In genomic region chr16:67873435-67874146, GRCh38 we compare ENCODE assay signal across 8 cellular contexts. TPM values are rescaled to one million over a fixed set of nuclear protein-coding genes. Genes with fewer than 3 reads are reported as not detected.
DNase-seq lines count a peak whose midpoint lies in the region; ATAC-seq and TF ChIP-seq lines count a peak whose summit lies in the region.

No MANE protein-coding gene starts in this region.

- H3K9me3 Mint-ChIP-seq in Caco-2 (ENCODE audit: unreplicated experiment): no peaks in the 10 kb centered on the region

- H3K4me3 Mint-ChIP-seq in Caco-2 (ENCODE audit: unreplicated experiment): peak overlapping the region; percentile 90

- no peaks in the 10 kb centered on the region for H3K27me3 Mint-ChIP-seq in Caco-2 (ENCODE audit: insufficient read depth, unreplicated experiment)

- 10% methylated on average over 20 of the region's 20 CpGs for WGBS in thymus

- peaks cover 78% of the 10 kb centered on the region for H3K36me3 Mint-ChIP-seq in Caco-2 (ENCODE audit: insufficient read depth, unreplicated experiment)

- peak overlapping the region; percentile 87 for H3K27ac Mint-ChIP-seq in Caco-2 (ENCODE audit: unreplicated experiment)

- POLR2A ChIA-PET in Caco-2 (lab: Charles Lee): interaction anchor here (0.7 to 1.0 kb wide), 2 partner anchors 29 to 150 kb away, joined by 3 to 4 read pairs; partner anchors contain the start of genes DDX28 and DUS2

- H3K4me1 Mint-ChIP-seq in Caco-2 (ENCODE audit: low read depth, unreplicated experiment): peaks cover 20% of the 10 kb centered on the region

- CTCF ChIA-PET in Caco-2 (lab: Charles Lee): interaction anchor here (0.6 to 2.0 kb wide), 5 partner anchors 10 to 67 kb away, joined by 3 to 20 read pairs (median 4); partner anchors contain the start of genes NRN1L, RANBP10 and TSNAXIP1

- H3K27me3 ChIP-seq in Caco-2 (replicated peaks; ENCODE audit: control insufficient read depth, insufficient read depth, low read length) (no peaks in the 10 kb centered on the region), ascending aorta (no peaks in the 10 kb centered on the region), thymus (ENCODE audit: control insufficient read depth, insufficient read depth) (no peaks in the 10 kb centered on the region)

- peak overlapping the region; percentile 93 for H3K4me3 ChIP-seq in Caco-2 (ENCODE audit: low read depth, low read length)
- H3K4me3 ChIP-seq in ascending aorta: peak overlapping the region; percentile 87 to 91
- peak overlapping the region; percentile 86 for H3K4me3 ChIP-seq in thymus (ENCODE audit: low read length)

- H3K27ac ChIP-seq in ascending aorta (peak overlapping the region; percentile 83 to 86), thymus (ENCODE audit: low read depth) (peak overlapping the region; percentile 76)

- H3K36me3 ChIP-seq in Caco-2 (ENCODE audit: control insufficient read depth, insufficient read depth, low read length) (peaks cover 18% of the 10 kb centered on the region), ascending aorta (peaks cover 53 to 57% of the 10 kb centered on the region in 2 donors), thymus (ENCODE audit: control insufficient read depth, insufficient read depth) (peaks cover 49% of the 10 kb centered on the region)

- intact Hi-C loops in Caco-2 (cut with micrococcal nuclease; ENCODE audit: unreplicated experiment) (loop anchor here (1.0 to 2.0 kb wide), 3 partner anchors 10 to 57 kb away; partner anchors contain the start of genes CENPT and NUTF2), ascending aorta (cut with DNase I) (loop anchor here (1.0 to 5.0 kb wide), 2 partner anchors 26 to 41 kb away; partner anchors contain the start of gene CENPT)

- DNase-seq in Caco-2 (no peak), ascending aorta (ENCODE audit: low spot score in 2 of 2) (no peak), left lobe of liver (ENCODE audit: low spot score) (no peak)
- no peak for DNase-seq in stimulated activated CD4-positive, alpha-beta T cell treated with anti-CD3 and anti-CD28 coated beads, Interleukin-1b, Interleukin-23, amount 100 ng/mL, for 48 hours

- peaks cover 7% of the 10 kb centered on the region; the same call in 1 of the 2 replicates for H3K4me1 ChIP-seq in Caco-2
- peaks cover 0 to 15% of the 10 kb centered on the region in 2 donors for H3K4me1 ChIP-seq in ascending aorta
- H3K4me1 ChIP-seq in thymus (ENCODE audit: control insufficient read depth, insufficient read depth, low read length): peaks cover 13% of the 10 kb centered on the region

- peak; percentile 9 for ATAC-seq in HG03045 (IDR thresholded peaks at IDR 0.05; ENCODE audit: unreplicated experiment)
- peak; percentile 11 for ATAC-seq in left lobe of liver
- ATAC-seq in GM18511 (IDR thresholded peaks at IDR 0.05; ENCODE audit: unreplicated experiment): no peak
- ATAC-seq in GM18873 (IDR thresholded peaks at IDR 0.05; ENCODE audit: low FRiP score, unreplicated experiment): no peak

- TF ChIP-seq CTCF in Caco-2 (IDR thresholded peaks at IDR 0.05; ENCODE audit: insufficient read depth in 1 of 2, low read depth in 1 of 2, low read length in 1 of 2, severe bottlenecking in 1 of 2, unreplicated experiment in 1 of 2) (no peak), ascending aorta (IDR thresholded peaks at IDR 0.05) (no peak)

- no peaks in the 10 kb centered on the region for H3K9me3 ChIP-seq in Caco-2
- H3K9me3 ChIP-seq in ascending aorta: no peaks in the 10 kb centered on the region
- H3K9me3 ChIP-seq in thymus (ENCODE audit: control insufficient read depth): no peaks in the 10 kb centered on the region

- no TSS peak for BruUV-seq in Caco-2 (replicated peaks; lab: Mats Ljungman, UMichigan)

RNA-seq across cellular contexts. Expression of gene EDC4, which starts 0.7 kb away (rescaled TPM):
- total RNA-seq in Caco-2 (2022) (124 and 139 TPM in 2 replicates), ascending aorta (125 TPM), left lobe of liver (22.1 TPM)
- polyA plus RNA-seq in thymus: 45.0 TPM

RNA-seq across cellular contexts. Expression of gene NRN1L, which starts 11.1 kb away (rescaled TPM):
- 0.93 TPM in 1 of 2 replicates, not detected in the other for total RNA-seq in Caco-2 (2022)
- total RNA-seq in ascending aorta: not detected
- 0.88 TPM for total RNA-seq in left lobe of liver
- polyA plus RNA-seq in thymus: 5.6 TPM

RNA-seq across cellular contexts. Expression of gene PSKH1, which starts 19.5 kb away (rescaled TPM):
- total RNA-seq in Caco-2 (2022): 35.1 and 41.3 TPM in 2 replicates
- 41.0 TPM for total RNA-seq in ascending aorta
- 18.2 TPM for total RNA-seq in left lobe of liver
- polyA plus RNA-seq in thymus: 12.6 TPM

RNA-seq across cellular contexts. Expression of gene CENPT, which starts 26.1 kb away (rescaled TPM):
- total RNA-seq in Caco-2 (2022) (70.9 and 80.1 TPM in 2 replicates), ascending aorta (220 TPM), left lobe of liver (23.1 TPM)
- polyA plus RNA-seq in thymus: 101 TPM

RNA-seq across cellular contexts. Expression of gene NUTF2, which starts 26.9 kb away (rescaled TPM):
- total RNA-seq in Caco-2 (2022) (239 and 245 TPM in 2 replicates), ascending aorta (156 TPM), left lobe of liver (23.2 TPM)
- 106 TPM for polyA plus RNA-seq in thymus

Comparison
In these comparisons a context has a peak if more than half of its experiments do, and no peak if none do; other contexts are left out.
1. ATAC-seq: peak in HG03045 (single experiment) and left lobe of liver (single experiment); none in GM18511 (single experiment) and GM18873 (single experiment).
2. Peak in every context shown above with its lines, with median percentiles within 50 percentile points of each other: H3K4me3 ChIP-seq.